In genomic region chr11:57566564-57567209, GRCh38 we compare ENCODE assay signal across 1 cellular context.
TF ChIP-seq lines count a peak whose summit lies in the region.

No MANE protein-coding gene starts in this region.

TF ChIP-seq in HCT116, 20 proteins besides CTCF, POLR2A, EP300 and RAD21 (continued from another document):
- no peak for TF ChIP-seq ZBTB33 (IDR thresholded peaks at IDR 0.05; ENCODE audit: extremely low read depth, insufficient replicate concordance, low read length)
- no peak for TF ChIP-seq SRF (IDR thresholded peaks at IDR 0.05; ENCODE audit: low read depth)
- TF ChIP-seq POLR2AphosphoS5 (IDR thresholded peaks at IDR 0.05; ENCODE audit: low read depth, low read length): no peak
- no peak for TF ChIP-seq ZNF274 (IDR thresholded peaks at IDR 0.05; ENCODE audit: low read depth, low read length)
- TF ChIP-seq YY1 (IDR thresholded peaks at IDR 0.05; ENCODE audit: extremely low read depth, insufficient replicate concordance, low read depth, low read length): no peak
- no peak for TF ChIP-seq EGR1 (IDR thresholded peaks at IDR 0.05; ENCODE audit: low read depth)
- TF ChIP-seq FOSL1 (IDR thresholded peaks at IDR 0.05; ENCODE audit: low read depth): no peak
- no peak for TF ChIP-seq ATF3 (IDR thresholded peaks at IDR 0.05)
- TF ChIP-seq SIN3A (IDR thresholded peaks at IDR 0.05; ENCODE audit: low read depth): no peak
- no peak for TF ChIP-seq EZH2phosphoT487 (IDR thresholded peaks at IDR 0.05; ENCODE audit: borderline replicate concordance)
- TF ChIP-seq JUND (IDR thresholded peaks at IDR 0.05): no peak
- TF ChIP-seq CEBPB (IDR thresholded peaks at IDR 0.05; ENCODE audit: low read depth): no peak
